Comparison of ENCODE assay signal across 7 cellular contexts in genomic region chr16:5640883-5641282, GRCh38.
"Had no signal": no experiment of that assay in that cellular context is flagged by ENCODE, and none has a peak within 500 bp of the region (broad histone marks: within the 10 kb centered on the region; RNA-seq: fewer than 3 reads in every experiment).

No MANE protein-coding gene starts in this region.

- ATAC-seq: GM23338, HCT116, K562 had no signal

- H3K9me3 ChIP-seq: HAP-1 had no signal

- H3K9me3 Mint-ChIP-seq: GM23338 had no signal

- H2AFZ ChIP-seq: GM23338 had no signal

- H3K4me2 ChIP-seq: GM23338 had no signal

- FAIRE-seq: K562 had no signal

- H3K4me3 ChIP-seq: GM23338, HAP-1, K562 had no signal

- H3K4me1 ChIP-seq: HAP-1 had no signal

- H3K36me3 ChIP-seq: HAP-1 had no signal

- DNase-seq: H7, IMR-90, KG1 had no signal

- H3K27ac Mint-ChIP-seq: GM23338 had no signal

- H3K4me3 Mint-ChIP-seq: GM23338 had no signal
